ENCODE assay signal across 8 cellular contexts in the genomic region with DNA sequence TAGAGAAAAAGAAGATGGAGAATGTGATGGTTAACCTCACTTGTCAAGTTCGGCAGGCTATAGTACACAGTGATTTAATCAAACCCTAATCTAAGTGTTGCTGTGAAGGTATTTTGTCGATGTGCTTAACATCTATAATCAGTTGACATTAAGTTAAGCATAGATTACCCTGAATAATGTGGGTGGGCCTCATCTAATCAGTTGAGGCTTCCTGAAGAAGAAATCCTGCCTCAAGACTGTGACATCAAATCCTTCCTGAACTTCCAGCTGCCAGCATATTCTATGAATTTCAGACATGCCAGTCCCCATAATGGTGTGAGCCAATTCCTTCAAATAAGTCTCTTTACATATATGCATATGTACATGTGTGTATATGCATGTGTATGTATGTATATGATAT.
"Had no signal": no experiment of that assay in that cellular context is flagged by ENCODE, and none has a peak within 500 bp of the region (broad histone marks: within the 10 kb centered on the region; RNA-seq: fewer than 3 reads in every experiment).

No MANE protein-coding gene starts in this region.

- ATAC-seq: GM12878 had no signal

- FAIRE-seq: G401.6, GM12878, GM12891, GM12892, GM18507, GM19239 had no signal

- H3K4me3 ChIP-seq: GM12878 had no signal

- DNase-seq: GDM1, GF-D8 had no signal
